ENCODE assay signal across 10 cellular contexts in the genomic region with DNA sequence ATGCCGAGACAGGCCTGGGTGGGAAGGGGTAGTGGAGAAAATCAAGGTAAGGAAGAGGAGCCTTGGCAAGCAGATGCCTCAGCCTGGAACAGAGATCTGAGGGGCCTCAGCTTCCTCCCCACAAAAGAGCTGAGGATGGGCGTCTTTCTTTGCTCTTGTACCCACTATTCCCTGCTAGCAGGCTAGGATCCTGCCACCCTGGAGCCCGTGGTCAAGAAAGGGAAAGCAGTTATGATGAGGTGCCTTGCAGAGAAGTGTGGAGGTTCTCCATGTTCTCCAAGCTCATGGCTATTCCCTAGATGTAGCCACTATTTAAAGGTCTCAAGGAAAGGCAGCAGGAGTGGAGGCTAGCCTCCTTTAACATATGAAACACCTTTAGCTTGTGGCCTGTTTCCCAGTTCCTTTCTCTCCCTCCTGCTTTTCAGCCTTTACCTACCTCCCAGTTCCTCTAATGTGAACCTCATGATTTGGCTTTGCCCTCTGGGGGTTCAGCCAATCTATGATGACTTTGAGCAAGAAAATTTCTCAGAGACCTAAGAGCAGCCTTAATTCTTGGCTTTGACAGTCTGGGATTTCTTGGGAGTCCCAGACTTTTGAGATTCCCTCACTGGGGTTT. TPM values are rescaled to one million over a fixed set of nuclear protein-coding genes. Genes with fewer than 3 reads are reported as not detected.
DNase-seq lines count a peak whose midpoint lies in the region; ATAC-seq, FAIRE-seq and TF ChIP-seq lines count a peak whose summit lies in the region.
"Had no signal": no experiment of that assay in that cellular context is flagged by ENCODE, and none has a peak within 500 bp of the region (broad histone marks: within the 10 kb centered on the region; RNA-seq: fewer than 3 reads in every experiment).

No MANE protein-coding gene starts in this region.

- no peaks in the 10 kb centered on the region for H3K9me3 ChIP-seq in sigmoid colon
- H3K9me3 ChIP-seq in tibial artery = no peaks in the 10 kb centered on the region
- H3K9me3 ChIP-seq: right lobe of liver had no signal

- H3K9me2 ChIP-seq in GM23338 (ENCODE audit: insufficient read depth) = no peaks in the 10 kb centered on the region

- POLR2A ChIA-PET in activated CD4-positive, alpha-beta memory T cell treated with anti-CD3 and anti-CD28 coated beads, Interleukin-2, amount 10 ng/mL, durations not matched to agents 7 days and 5 days (lab: Charles Lee) = interaction anchor here (0.9 to 3.6 kb wide), 11 partner anchors 11 to 96 kb away, joined by 3 to 20 read pairs (median 6); partner anchors contain the start of genes PA2G4, RAB5B and ZC3H10

- no peak for FAIRE-seq in RCC 7860 (lab: Jason Lieb, UNC)
- FAIRE-seq: urothelium cell line had no signal

- H3K4me1 Mint-ChIP-seq in GM23338 = peaks cover 28% of the 10 kb centered on the region
- H3K4me1 Mint-ChIP-seq in activated CD4-positive, alpha-beta memory T cell treated with anti-CD3 and anti-CD28 coated beads, Interleukin-2, amount 10 ng/mL, durations not matched to agents 7 days and 5 days = peaks cover 51% of the 10 kb centered on the region

- H3K4me1 ChIP-seq in GM23338 (ENCODE audit: insufficient read depth) = peaks cover 22% of the 10 kb centered on the region
- peaks cover 0 to 28% (median 26%) of the 10 kb centered on the region in 4 donors for H3K4me1 ChIP-seq in sigmoid colon
- H3K4me1 ChIP-seq in tibial artery = peaks cover 0 to 20% (median 13%) of the 10 kb centered on the region in 4 donors
- H3K4me1 ChIP-seq: right lobe of liver had no signal

- H3K27ac ChIP-seq in GM23338 (ENCODE audit: low read depth) (no peak overlapping the region), sigmoid colon (peak overlapping the region; percentile 70 to 79 (median 75)), tibial artery (no peak overlapping the region)
- H3K27ac ChIP-seq: right lobe of liver had no signal

- TF ChIP-seq CTCF in GM23338 (conservative IDR thresholded peaks at IDR 0.05; ENCODE audit: low read depth in 2 of 2) (no peak), fibroblast of pulmonary artery (IDR thresholded peaks at IDR 0.05; ENCODE audit: low read length, missing control alignments) (no peak), sigmoid colon (IDR thresholded peaks at IDR 0.05) (no peak), tibial artery (IDR thresholded peaks at IDR 0.05) (no peak)

- H3K27me3 ChIP-seq in GM23338 (ENCODE audit: insufficient read depth) = no peaks in the 10 kb centered on the region
- no peaks in the 10 kb centered on the region for H3K27me3 ChIP-seq in sigmoid colon
- no peaks in the 10 kb centered on the region for H3K27me3 ChIP-seq in tibial artery
- H3K27me3 ChIP-seq: right lobe of liver had no signal

- H3F3A ChIP-seq in GM23338 (replicated peaks; ENCODE audit: low read depth) = peaks cover 21% of the 10 kb centered on the region; the same call in 1 of the 2 replicates

- H3K27me3 Mint-ChIP-seq in GM23338 (ENCODE audit: insufficient read depth, low read depth, poor library complexity) = peaks cover 19% of the 10 kb centered on the region
- H3K27me3 Mint-ChIP-seq in activated CD4-positive, alpha-beta memory T cell treated with anti-CD3 and anti-CD28 coated beads, Interleukin-2, amount 10 ng/mL, durations not matched to agents 7 days and 5 days = no peaks in the 10 kb centered on the region

- H3K27ac Mint-ChIP-seq in GM23338 = peak overlapping the region; percentile 91; the same call in 1 of the 2 replicates
- peak overlapping the region; percentile 94 for H3K27ac Mint-ChIP-seq in activated CD4-positive, alpha-beta memory T cell treated with anti-CD3 and anti-CD28 coated beads, Interleukin-2, amount 10 ng/mL, durations not matched to agents 7 days and 5 days

- H3K36me3 Mint-ChIP-seq in GM23338 (ENCODE audit: low read depth) = peaks cover 24% of the 10 kb centered on the region
- H3K36me3 Mint-ChIP-seq in activated CD4-positive, alpha-beta memory T cell treated with anti-CD3 and anti-CD28 coated beads, Interleukin-2, amount 10 ng/mL, durations not matched to agents 7 days and 5 days (ENCODE audit: low read depth) = peaks cover 28% of the 10 kb centered on the region

- no peaks in the 10 kb centered on the region; the same call in 2 of the 3 replicates for H3K9me3 Mint-ChIP-seq in GM23338
- H3K9me3 Mint-ChIP-seq in activated CD4-positive, alpha-beta memory T cell treated with anti-CD3 and anti-CD28 coated beads, Interleukin-2, amount 10 ng/mL, durations not matched to agents 7 days and 5 days = no peaks in the 10 kb centered on the region

- H3K4me2 ChIP-seq in GM23338 = peak overlapping the region; percentile 91

- no peak for TF ChIP-seq EP300 in sigmoid colon (IDR thresholded peaks at IDR 0.05)

- CTCF ChIA-PET in activated CD4-positive, alpha-beta memory T cell treated with anti-CD3 and anti-CD28 coated beads, Interleukin-2, amount 10 ng/mL, durations not matched to agents 7 days and 5 days (lab: Charles Lee) = interaction anchor here (1.5 to 4.9 kb wide), 4 partner anchors 13 to 283 kb away, joined by 4 to 32 read pairs (median 6); partner anchors contain the start of gene SUOX

- ATAC-seq in GM23338 = 0 out of 3 replicates have a peak, but pooled peaks have one; percentile 2

- H3K79me2 ChIP-seq in GM23338 (replicated peaks; ENCODE audit: insufficient read depth) = peaks cover 5% of the 10 kb centered on the region

- no peak for TF ChIP-seq POLR2A in sigmoid colon (IDR thresholded peaks at IDR 0.05)

- H2AFZ ChIP-seq in GM23338 = peak overlapping the region; percentile 52

- H4K20me1 ChIP-seq in GM23338 (replicated peaks; ENCODE audit: insufficient read depth) = no peaks in the 10 kb centered on the region

- H3K4me3 Mint-ChIP-seq in GM23338 = peak overlapping the region; percentile 83
- H3K4me3 Mint-ChIP-seq in activated CD4-positive, alpha-beta memory T cell treated with anti-CD3 and anti-CD28 coated beads, Interleukin-2, amount 10 ng/mL, durations not matched to agents 7 days and 5 days = peak overlapping the region; percentile 98

- DNase-seq in GM23338 (ENCODE audit: low spot score) (no peak), fibroblast of pulmonary artery (ENCODE audit: low read depth) (no peak), sigmoid colon (no peak), RCC 7860 (ENCODE audit: low spot score) (no peak), tibial artery (no peak), NOMO-1 (lab: John Stamatoyannopoulos, UW; ENCODE audit: unreplicated experiment in 2 of 2) (no peak)
- no peak for DNase-seq in activated CD4-positive, alpha-beta memory T cell treated with anti-CD3 and anti-CD28 coated beads, Interleukin-2, amount 10 ng/mL, durations not matched to agents 7 days and 5 days
- no peak for DNase-seq in activated CD8-positive, alpha-beta memory T cell treated with anti-CD3 and anti-CD28 coated beads for 24 hours
- DNase-seq: right lobe of liver had no signal

- H3K4me3 ChIP-seq in GM23338 (peak overlapping the region; percentile 61), fibroblast of pulmonary artery (replicated peaks; ENCODE audit: low read depth, low read length) (peak overlapping the region; percentile 36), sigmoid colon (peak overlapping the region; percentile 19 to 43 (median 36)), tibial artery (peak overlapping the region in 1 of 2 donors; percentile 35)
- H3K4me3 ChIP-seq: right lobe of liver had no signal

- intact Hi-C loops in sigmoid colon (cut with DNase I) (no loop called here), tibial artery (cut with DNase I; ENCODE audit: low total_unique reads) (no loop called here)

- H3K36me3 ChIP-seq in GM23338 (ENCODE audit: insufficient read depth) (peaks cover 9% of the 10 kb centered on the region), sigmoid colon (peaks cover 0 to 43% (median 7%) of the 10 kb centered on the region in 4 donors), tibial artery (peaks cover 14 to 41% (median 21%) of the 10 kb centered on the region in 3 donors)
- H3K36me3 ChIP-seq: right lobe of liver had no signal

- WGBS in sigmoid colon, 2 donors = 45 to 74% methylated on average over 3 of the region's 3 CpGs

TF ChIP-seq in GM23338, 12 proteins besides CTCF, POLR2A, EP300 and RAD21 (continues in another document):
- no peak for TF ChIP-seq STAT1 (IDR thresholded peaks at IDR 0.05; ENCODE audit: unreplicated experiment)
- no peak for TF ChIP-seq ZNF114 (CRISPR knock-in tag; IDR thresholded peaks at IDR 0.05)

RNA-seq across cellular contexts. Expression of gene IKZF4, which starts 1.1 kb away (rescaled TPM):
- 9.0 and 12.2 TPM in 2 replicates for total RNA-seq in GM23338 (2014; rRNA removed; shearing (Covaris generic))
- 4.3 and 4.6 TPM in 2 replicates for polyA plus RNA-seq in GM23338 (2016; fragmentation: Nextera tagmentation; extraction: Ambion mirVana)
- total RNA-seq in activated CD4-positive, alpha-beta memory T cell treated with anti-CD3 and anti-CD28 coated beads, Interleukin-2, amount 10 ng/mL, durations not matched to agents 7 days and 5 days = 10 to 100 TPM; 17.6 to 19.4 TPM
- 10 to 100 TPM in 1 of 4 donors, 1 to 10 TPM in 3; 2.3 to 23.8 (median 4.9) TPM for total RNA-seq in sigmoid colon
- 1 to 10 TPM in 2 of 3 donors, under 1 TPM in 1; 0.92 to 2.4 (median 1.2) TPM for polyA plus RNA-seq in sigmoid colon

RNA-seq across cellular contexts. Expression of gene RPS26, which starts 19.7 kb away (rescaled TPM):
- total RNA-seq in GM23338 (2014; rRNA removed; shearing (Covaris generic)) = 321 and 655 TPM in 2 replicates
- 772 and 774 TPM in 2 replicates for polyA plus RNA-seq in GM23338 (2016; fragmentation: Nextera tagmentation; extraction: Ambion mirVana)
- 10 to 100 TPM; 30.4 to 35.0 TPM for total RNA-seq in activated CD4-positive, alpha-beta memory T cell treated with anti-CD3 and anti-CD28 coated beads, Interleukin-2, amount 10 ng/mL, durations not matched to agents 7 days and 5 days
- 1,000 to 10,000 TPM in 2 of 4 donors, 100 to 1,000 TPM in 2; 130 to 3,746 (median 1,580) TPM for total RNA-seq in sigmoid colon
- 1,000 to 10,000 TPM; 1,901 to 2,147 (median 2,067) TPM for polyA plus RNA-seq in sigmoid colon

RNA-seq across cellular contexts. Expression of gene SUOX, which starts 24.9 kb away (rescaled TPM):
- 21.9 and 27.5 TPM in 2 replicates for total RNA-seq in GM23338 (2014; rRNA removed; shearing (Covaris generic))
- polyA plus RNA-seq in GM23338 (2016; fragmentation: Nextera tagmentation; extraction: Ambion mirVana) (13.9 and 14.0 TPM in 2 replicates), sigmoid colon (10 to 100 TPM in 2 of 3 donors, 1 to 10 TPM in 1; 8.4 to 16.1 (median 15.0) TPM)
- total RNA-seq in activated CD4-positive, alpha-beta memory T cell treated with anti-CD3 and anti-CD28 coated beads, Interleukin-2, amount 10 ng/mL, durations not matched to agents 7 days and 5 days = 1 to 10 TPM; 4.2 to 5.3 TPM
- total RNA-seq in sigmoid colon = 10 to 100 TPM; 20.9 to 51.0 (median 25.4) TPM

RNA-seq across cellular contexts. Expression of gene RAB5B, which starts 48.1 kb away (rescaled TPM):
- total RNA-seq in GM23338 (2014; rRNA removed; shearing (Covaris generic)) = 43.7 and 46.5 TPM in 2 replicates
- polyA plus RNA-seq in GM23338 (2016; fragmentation: Nextera tagmentation; extraction: Ambion mirVana) (18.6 and 19.7 TPM in 2 replicates), sigmoid colon (100 to 1,000 TPM in 1 of 3 donors, 10 to 100 TPM in 2; 82.8 to 113 (median 83.5) TPM)
- 10 to 100 TPM; 70.1 to 71.5 TPM for total RNA-seq in activated CD4-positive, alpha-beta memory T cell treated with anti-CD3 and anti-CD28 coated beads, Interleukin-2, amount 10 ng/mL, durations not matched to agents 7 days and 5 days
- total RNA-seq in sigmoid colon = 100 to 1,000 TPM in 3 of 4 donors, 10 to 100 TPM in 1; 92.8 to 102 (median 101) TPM

RNA-seq across cellular contexts. Expression of gene CDK2, which starts 55.4 kb away (rescaled TPM):
- total RNA-seq in GM23338 (2014; rRNA removed; shearing (Covaris generic)) = 27.7 and 31.0 TPM in 2 replicates
- polyA plus RNA-seq in GM23338 (2016; fragmentation: Nextera tagmentation; extraction: Ambion mirVana) = 14.1 and 15.2 TPM in 2 replicates
- total RNA-seq in activated CD4-positive, alpha-beta memory T cell treated with anti-CD3 and anti-CD28 coated beads, Interleukin-2, amount 10 ng/mL, durations not matched to agents 7 days and 5 days = 10 to 100 TPM; 88.9 to 98.9 TPM
- total RNA-seq in sigmoid colon = 10 to 100 TPM; 11.4 to 27.7 (median 18.8) TPM
- polyA plus RNA-seq in sigmoid colon = 10 to 100 TPM in 2 of 3 donors, 1 to 10 TPM in 1; 7.2 to 23.4 (median 11.1) TPM

Comparison
In these comparisons a context has a peak if more than half of its experiments do, and no peak if none do; other contexts are left out.
1. H3K27ac ChIP-seq: peak in sigmoid colon (4 of 4); none in GM23338 (single experiment) and tibial artery (0 of 2).